In genomic region chr11:126145954-126146353, GRCh38 we compare ENCODE assay signal across 10 cellular contexts.
"Had no signal": no experiment of that assay in that cellular context is flagged by ENCODE, and none has a peak within 500 bp of the region (broad histone marks: within the 10 kb centered on the region; RNA-seq: fewer than 3 reads in every experiment).

No MANE protein-coding gene starts in this region.

- H3K27me3 ChIP-seq: ovary had no signal

- ATAC-seq: activated CD4-positive, alpha-beta T cell treated with anti-CD3 and anti-CD28 coated beads for 36 hours; activated CD8-positive, alpha-beta memory T cell treated with anti-CD3 and anti-CD28 coated beads, Interleukin-2, amount 10 ng/mL, durations not matched to agents 7 days and 5 days; esophagus mucosa had no signal

- FAIRE-seq: urothelium cell line had no signal

- H3K36me3 ChIP-seq: left ventricle myocardium inferior, ovary had no signal

- H3K9me3 ChIP-seq: left ventricle myocardium inferior, ovary had no signal

- H3K27ac ChIP-seq: left ventricle myocardium inferior, ovary had no signal

- DNase-seq: activated CD4-positive, alpha-beta memory T cell treated with anti-CD3 and anti-CD28 coated beads for 36 hours; activated CD4-positive, alpha-beta T cell treated with anti-CD3 and anti-CD28 coated beads for 36 hours; activated CD8-positive, alpha-beta memory T cell treated with anti-CD3 and anti-CD28 coated beads, Interleukin-2, amount 10 ng/mL, durations not matched to agents 7 days and 5 days; activated naive CD4-positive, alpha-beta T cell treated with anti-CD3 and anti-CD28 coated beads, Interleukin-2, amount 10 ng/mL, durations not matched to agents 7 days and 5 days; activated T-cell treated with anti-CD3 and anti-CD28 coated beads, Interleukin-2, amount 50 U/mL, for 1 hour; left ventricle myocardium inferior; stimulated activated CD4-positive, alpha-beta T cell treated with anti-CD3 and anti-CD28 coated beads, Interleukin-2, amount 100 ng/mL, for 48 hours had no signal

- H3K4me3 ChIP-seq: left ventricle myocardium inferior, ovary had no signal
